Comparison of ENCODE assay signal across 14 cellular contexts in the genomic region with DNA sequence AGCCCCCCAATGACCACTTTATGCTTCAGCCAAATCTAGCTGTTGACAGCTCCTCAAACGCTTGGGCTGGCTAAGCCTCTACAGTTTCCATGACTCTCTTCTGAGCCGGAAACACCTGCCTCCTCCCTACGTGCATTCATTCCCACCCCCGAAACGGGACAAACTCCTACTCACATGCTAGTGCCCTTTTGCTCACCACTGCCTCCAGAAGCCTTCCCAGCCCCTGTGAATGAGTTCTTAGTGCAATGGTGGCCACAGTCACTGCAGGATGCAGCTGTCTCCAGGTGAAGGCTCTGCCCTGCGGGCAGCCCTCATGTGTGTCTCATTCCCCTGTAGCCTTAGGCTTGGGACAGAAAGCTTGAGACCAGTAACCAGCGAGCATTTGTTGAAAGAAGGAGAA.
"Had no signal": no experiment of that assay in that cellular context is flagged by ENCODE, and none has a peak within 500 bp of the region (broad histone marks: within the 10 kb centered on the region; RNA-seq: fewer than 3 reads in every experiment).

No MANE protein-coding gene starts in this region.

- H3K27ac ChIP-seq: colonic mucosa, epithelial cell of prostate, hepatocyte, neutrophil, tibial artery had no signal

- H3K9me3 ChIP-seq: colonic mucosa, neutrophil, right atrium auricular region, tibial artery had no signal

- H3K27me3 ChIP-seq: colonic mucosa, hepatocyte, right atrium auricular region, tibial artery had no signal

- H3K4me3 ChIP-seq: colonic mucosa, hepatocyte, right atrium auricular region, smooth muscle cell, tibial artery had no signal

- H3K4me1 ChIP-seq: colonic mucosa had no signal

- DNase-seq: activated CD4-positive, alpha-beta memory T cell treated with anti-CD3 and anti-CD28 coated beads for 36 hours; activated CD4-positive, alpha-beta T cell treated with anti-CD3 and anti-CD28 coated beads for 1 hour; activated gamma-delta T cell treated with Interleukin-2 at 50 U/mL for 16 hours; activated naive CD8-positive, alpha-beta T cell treated with anti-CD3 and anti-CD28 coated beads, Interleukin-2, amount 10 ng/mL, durations not matched to agents 7 days and 5 days; activated T-cell treated with anti-CD3 and anti-CD28 coated beads, Interleukin-2, amount 50 U/mL, for 48 hours; colonic mucosa; effector memory CD4-positive, alpha-beta T cell; mesendoderm; tibial artery had no signal

- H2AFZ ChIP-seq: hepatocyte had no signal

- H3K4me2 ChIP-seq: hepatocyte, smooth muscle cell had no signal

- H3K36me3 ChIP-seq: colonic mucosa, neutrophil, right atrium auricular region, tibial artery had no signal
